In the genomic region with DNA sequence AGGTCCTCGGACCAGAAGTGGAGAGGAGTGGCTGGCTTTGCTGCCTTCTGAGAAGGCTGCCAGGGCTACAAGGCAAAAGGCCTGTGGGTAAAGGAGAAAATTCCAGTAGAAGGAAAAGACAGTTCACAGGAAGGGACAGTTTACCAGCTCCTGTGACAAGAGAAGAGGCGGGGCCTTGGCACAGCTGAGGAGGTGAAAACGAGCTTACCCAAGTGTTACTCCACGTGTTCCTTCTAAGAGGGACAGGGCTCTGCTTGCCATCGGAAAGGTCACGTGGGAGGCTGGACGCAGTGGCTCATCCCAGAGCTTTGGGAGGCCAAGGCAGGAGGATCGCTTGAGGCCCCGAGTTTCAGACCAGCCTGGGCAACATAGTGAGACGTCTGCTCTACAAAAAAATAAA, we compare ENCODE assay signal across 24 cellular contexts.
"Had no signal": no experiment of that assay in that cellular context is flagged by ENCODE, and none has a peak within 500 bp of the region (broad histone marks: within the 10 kb centered on the region; RNA-seq: fewer than 3 reads in every experiment).

No MANE protein-coding gene starts in this region.

- H2AFZ ChIP-seq: PC-9 had no signal

- DNase-seq: activated CD4-positive, alpha-beta memory T cell treated with anti-CD3 and anti-CD28 coated beads for 36 hours; activated CD4-positive, alpha-beta T cell treated with anti-CD3 and anti-CD28 coated beads, Interleukin-2, amount 10 ng/mL, durations not matched to agents 7 days and 5 days; activated CD4-positive, CD25-positive, alpha-beta regulatory T cell; activated CD8-positive, alpha-beta memory T cell treated with anti-CD3 and anti-CD28 coated beads for 24 hours; activated effector memory CD4-positive, alpha-beta T cell treated with anti-CD3 and anti-CD28 coated beads, Interleukin-2, amount 50 U/mL, for 16 hours; activated naive CD4-positive, alpha-beta T cell treated with Interleukin-2 at 50 U/mL for 16 hours; activated T-cell treated with anti-CD3 and anti-CD28 coated beads, Interleukin-2, amount 50 U/mL, for 4 hours; amygdala; Karpas-422; NCI-H1092 treated with DMSO at 0.1 percent for 48 hours; NCI-H1417 treated with DMSO at 0.1 percent for 48 hours; NCI-H1694; NCI-H2029; NCI-H2107; NCI-H2171 treated with DMSO at 0.1 percent for 48 hours; NCI-H226; NCI-H526; NCI-H82; PC-9; SHP77 treated with DMSO at 0.1 percent for 48 hours; T-helper 17 cell; T-helper 9 cell had no signal

- H3K27me3 Mint-ChIP-seq: activated naive CD8-positive, alpha-beta T cell had no signal

- ATAC-seq: activated T-cell treated with anti-CD3 and anti-CD28 coated beads, Interleukin-2, amount 50 U/mL, for 4 hours; T-helper 17 cell had no signal

- H3K4me3 ChIP-seq: PC-9 had no signal

- H3K27ac Mint-ChIP-seq: activated CD4-positive, alpha-beta memory T cell treated with anti-CD3 and anti-CD28 coated beads for 36 hours; activated CD4-positive, alpha-beta T cell treated with anti-CD3 and anti-CD28 coated beads, Interleukin-2, amount 10 ng/mL, durations not matched to agents 7 days and 5 days; activated naive CD8-positive, alpha-beta T cell; T-helper 17 cell had no signal

- H3K4me3 Mint-ChIP-seq: activated CD4-positive, alpha-beta memory T cell treated with anti-CD3 and anti-CD28 coated beads for 36 hours; activated CD4-positive, alpha-beta T cell treated with anti-CD3 and anti-CD28 coated beads, Interleukin-2, amount 10 ng/mL, durations not matched to agents 7 days and 5 days; activated naive CD8-positive, alpha-beta T cell; activated T-cell treated with anti-CD3 and anti-CD28 coated beads, Interleukin-2, amount 50 U/mL, for 4 hours; T-helper 17 cell had no signal

- H3K9me3 Mint-ChIP-seq: activated CD4-positive, alpha-beta memory T cell treated with anti-CD3 and anti-CD28 coated beads for 36 hours; activated CD4-positive, alpha-beta T cell treated with anti-CD3 and anti-CD28 coated beads, Interleukin-2, amount 10 ng/mL, durations not matched to agents 7 days and 5 days; activated T-cell treated with anti-CD3 and anti-CD28 coated beads, Interleukin-2, amount 50 U/mL, for 4 hours; brain had no signal

- H3K27ac ChIP-seq: PC-9 had no signal
